ENCODE assay signal across 26 cellular contexts in genomic region chr4:105627620-105628019, GRCh38.
"Had no signal": no experiment of that assay in that cellular context is flagged by ENCODE, and none has a peak within 500 bp of the region (broad histone marks: within the 10 kb centered on the region; RNA-seq: fewer than 3 reads in every experiment).

No MANE protein-coding gene starts in this region.

- H3K27ac ChIP-seq: epithelial cell of prostate, gastrocnemius medialis, neutrophil, pancreas, right lobe of liver, stomach, thyroid gland, vagina had no signal

- H3K4me3 Mint-ChIP-seq: endodermal cell; memory B cell; natural killer cell; neural crest cell; stimulated activated effector memory CD8-positive, alpha-beta T cell treated with anti-CD3 and anti-CD28 coated beads, Interleukin-12 subunit alpha, Interleukin-12 subunit beta, amount 100 ng/mL, for 72 hours had no signal

- H3K36me3 Mint-ChIP-seq: memory B cell; natural killer cell; stimulated activated effector memory CD8-positive, alpha-beta T cell treated with anti-CD3 and anti-CD28 coated beads, Interleukin-12 subunit alpha, Interleukin-12 subunit beta, amount 100 ng/mL, for 72 hours had no signal

- H3K27me3 Mint-ChIP-seq: progenitor cell of endocrine pancreas had no signal

- H3K9me3 Mint-ChIP-seq: endodermal cell; memory B cell; natural killer cell; neural crest cell; stimulated activated effector memory CD8-positive, alpha-beta T cell treated with anti-CD3 and anti-CD28 coated beads, Interleukin-12 subunit alpha, Interleukin-12 subunit beta, amount 100 ng/mL, for 72 hours had no signal

- H3K4me1 ChIP-seq: vagina had no signal

- H3K4me2 ChIP-seq: smooth muscle cell had no signal

- H3K9me3 ChIP-seq: gastrocnemius medialis, neutrophil, pancreas, right lobe of liver, stomach, thyroid gland, vagina had no signal

- H3K36me3 ChIP-seq: gastrocnemius medialis, neutrophil, pancreas, right lobe of liver, stomach, thyroid gland, vagina had no signal

- H3K27ac Mint-ChIP-seq: memory B cell; natural killer cell; progenitor cell of endocrine pancreas; stimulated activated effector memory CD8-positive, alpha-beta T cell treated with anti-CD3 and anti-CD28 coated beads, Interleukin-12 subunit alpha, Interleukin-12 subunit beta, amount 100 ng/mL, for 72 hours had no signal

- DNase-seq: effector CD8-positive, alpha-beta T cell; endodermal cell; foreskin fibroblast; gastrocnemius medialis; natural killer cell; pancreas; right lobe of liver; stimulated activated CD4-positive, alpha-beta T cell treated with anti-CD3 and anti-CD28 coated beads, Interleukin-12 subunit alpha, Interleukin-12 subunit beta, amount 100 ng/mL, for 4 hours; stimulated activated CD4-positive, alpha-beta T cell treated with anti-CD3 and anti-CD28 coated beads, Interleukin-1b, Interleukin-23, amount 100 ng/mL, for 48 hours; stimulated activated CD4-positive, alpha-beta T cell treated with anti-CD3 and anti-CD28 coated beads, Interleukin-4, amount 100 ng/mL, for 1 hour; stimulated activated naive CD4-positive, alpha-beta T cell treated with Interleukin-2 at 50 U/mL for 16 hours; stomach; thyroid gland; trophoblast cell had no signal

- ATAC-seq: esophagus mucosa; gastrocnemius medialis; left lobe of liver; natural killer cell; pancreas; right lobe of liver; stimulated activated effector memory CD8-positive, alpha-beta T cell treated with anti-CD3 and anti-CD28 coated beads, Interleukin-12 subunit alpha, Interleukin-12 subunit beta, amount 100 ng/mL, for 72 hours had no signal

- FAIRE-seq: keratinocyte, pancreas had no signal

- H3K4me1 Mint-ChIP-seq: natural killer cell; stimulated activated effector memory CD8-positive, alpha-beta T cell treated with anti-CD3 and anti-CD28 coated beads, Interleukin-12 subunit alpha, Interleukin-12 subunit beta, amount 100 ng/mL, for 72 hours had no signal

- H3K4me3 ChIP-seq: gastrocnemius medialis, lung, pancreas, right lobe of liver, smooth muscle cell, stomach, thyroid gland, vagina had no signal

- H3K27me3 ChIP-seq: gastrocnemius medialis, neutrophil, pancreas, right lobe of liver, stomach, thyroid gland, vagina had no signal
